1 cellular context compared by ENCODE assay signal in genomic region chr17:44981221-44981968, GRCh38.
TF ChIP-seq lines count a peak whose summit lies in the region.

No MANE protein-coding gene starts in this region.

TF ChIP-seq in HepG2, 621 proteins besides CTCF, POLR2A, EP300 and RAD21 (continued from another document and continues in another):
- TF ChIP-seq GMEB2 (CRISPR knock-in tag; IDR thresholded peaks at IDR 0.05; ENCODE audit: low read depth) (no peak), CBFB (CRISPR knock-in tag; IDR thresholded peaks at IDR 0.05) (no peak), SIN3B (IDR thresholded peaks at IDR 0.05; ENCODE audit: low read length) (no peak), NR2C2 (CRISPR knock-in tag; IDR thresholded peaks at IDR 0.05; ENCODE audit: borderline replicate concordance) (peak; percentile 42; the same call in 1 of the 2 replicates), ZNF792 (CRISPR knock-in tag; IDR thresholded peaks at IDR 0.05) (no peak), ZKSCAN1 (IDR thresholded peaks at IDR 0.05; ENCODE audit: low read length) (peak; percentile 91), ZBTB20 (CRISPR knock-in tag; IDR thresholded peaks at IDR 0.05; ENCODE audit: borderline replicate concordance, low read depth) (peak; percentile 55; the same call in 1 of the 2 replicates), SP2 (CRISPR knock-in tag; IDR thresholded peaks at IDR 0.05) (no peak), AHDC1 (CRISPR knock-in tag; IDR thresholded peaks at IDR 0.05; ENCODE audit: borderline replicate concordance) (peak; percentile 70; the same call in 1 of the 2 replicates), ZSCAN21 (CRISPR knock-in tag; IDR thresholded peaks at IDR 0.05; ENCODE audit: borderline replicate concordance) (no peak), NFKB2 (CRISPR knock-in tag; IDR thresholded peaks at IDR 0.05; ENCODE audit: borderline replicate concordance) (no peak), ZNF850 (CRISPR knock-in tag; conservative IDR thresholded peaks at IDR 0.05) (0 out of 2 replicates have a peak, but pooled peaks have one; percentile 38), ZBTB34 (CRISPR knock-in tag; IDR thresholded peaks at IDR 0.05) (no peak), STAT5B (CRISPR knock-in tag; IDR thresholded peaks at IDR 0.05) (no peak), CENPX (CRISPR knock-in tag; IDR thresholded peaks at IDR 0.05) (no peak), MTA1 (CRISPR knock-in tag; IDR thresholded peaks at IDR 0.05; ENCODE audit: borderline replicate concordance) (no peak), HNRNPK (IDR thresholded peaks at IDR 0.05; ENCODE audit: low read depth, low read length, poor library complexity, severe bottlenecking) (no peak), MATR3 (CRISPR knock-in tag; IDR thresholded peaks at IDR 0.05) (no peak), HMG20A (CRISPR knock-in tag; IDR thresholded peaks at IDR 0.05; ENCODE audit: borderline replicate concordance) (peak; percentile 93), ATF7 (IDR thresholded peaks at IDR 0.05) (peak; percentile 20; the same call in 1 of the 2 replicates), ATF7 (CRISPR knock-in tag; IDR thresholded peaks at IDR 0.05) (no peak), XRCC5 (optimal IDR thresholded peaks at IDR 0.05; ENCODE audit: low read length) (peak; percentile 28), ELF1 (CRISPR knock-in tag; IDR thresholded peaks at IDR 0.05) (no peak), SCMH1 (CRISPR knock-in tag; IDR thresholded peaks at IDR 0.05; ENCODE audit: borderline replicate concordance) (no peak), RCOR2 (CRISPR knock-in tag; IDR thresholded peaks at IDR 0.05) (0 out of 2 replicates have a peak, but pooled peaks have one; percentile 27), POGZ (CRISPR knock-in tag; IDR thresholded peaks at IDR 0.05) (0 out of 2 replicates have a peak, but pooled peaks have one; percentile 19), NR2F6 (IDR thresholded peaks at IDR 0.05) (peak; percentile 81), NR2F6 (CRISPR knock-in tag; IDR thresholded peaks at IDR 0.05) (peak; percentile 82; the same call in 1 of the 2 replicates), PHF21A (CRISPR knock-in tag; IDR thresholded peaks at IDR 0.05) (peak; percentile 78; the same call in 1 of the 2 replicates), KIAA2018 (CRISPR knock-in tag; IDR thresholded peaks at IDR 0.05; ENCODE audit: borderline replicate concordance) (no peak), NR2F2 (IDR thresholded peaks at IDR 0.05; ENCODE audit: borderline replicate concordance, low read depth) (peak; percentile 58; the same call in 1 of the 2 replicates), CREM (IDR thresholded peaks at IDR 0.05) (peak; percentile 59; the same call in 1 of the 2 replicates), CREM (CRISPR knock-in tag; IDR thresholded peaks at IDR 0.05) (no peak), ZNF713 (CRISPR knock-in tag; IDR thresholded peaks at IDR 0.05) (no peak), ZNF367 (CRISPR knock-in tag; IDR thresholded peaks at IDR 0.05; ENCODE audit: borderline replicate concordance) (0 out of 2 replicates have a peak, but pooled peaks have one; percentile 41), DNMT3B (CRISPR knock-in tag; conservative IDR thresholded peaks at IDR 0.05) (0 out of 2 replicates have a peak, but pooled peaks have one; percentile 58), ERF (CRISPR knock-in tag; IDR thresholded peaks at IDR 0.05) (no peak), ZKSCAN8 (CRISPR knock-in tag; IDR thresholded peaks at IDR 0.05; ENCODE audit: borderline replicate concordance) (no peak), CBX1 (IDR thresholded peaks at IDR 0.05; ENCODE audit: low read depth) (no peak), FOSL1 (CRISPR knock-in tag; IDR thresholded peaks at IDR 0.05; ENCODE audit: borderline replicate concordance) (peak; percentile 88), BRCA1 (CRISPR knock-in tag; IDR thresholded peaks at IDR 0.05) (no peak)
- TF ChIP-seq, protein P1, sequence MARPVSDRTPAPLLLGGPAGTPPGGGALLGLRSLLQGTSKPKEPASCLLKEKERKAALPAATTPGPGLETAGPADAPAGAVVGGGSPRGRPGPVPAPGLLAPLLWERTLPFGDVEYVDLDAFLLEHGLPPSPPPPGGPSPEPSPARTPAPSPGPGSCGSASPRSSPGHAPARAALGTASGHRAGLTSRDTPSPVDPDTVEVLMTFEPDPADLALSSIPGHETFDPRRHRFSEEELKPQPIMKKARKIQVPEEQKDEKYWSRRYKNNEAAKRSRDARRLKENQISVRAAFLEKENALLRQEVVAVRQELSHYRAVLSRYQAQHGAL (CRISPR knock-in tag; IDR thresholded peaks at IDR 0.05; ENCODE audit: not compliant biosample characterization): peak; percentile 20
- TF ChIP-seq, protein P2, sequence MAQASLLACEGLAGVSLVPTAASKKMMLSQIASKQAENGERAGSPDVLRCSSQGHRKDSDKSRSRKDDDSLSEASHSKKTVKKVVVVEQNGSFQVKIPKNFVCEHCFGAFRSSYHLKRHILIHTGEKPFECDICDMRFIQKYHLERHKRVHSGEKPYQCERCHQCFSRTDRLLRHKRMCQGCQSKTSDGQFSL (CRISPR knock-in tag; IDR thresholded peaks at IDR 0.05): no peak
- TF ChIP-seq, protein P3, sequence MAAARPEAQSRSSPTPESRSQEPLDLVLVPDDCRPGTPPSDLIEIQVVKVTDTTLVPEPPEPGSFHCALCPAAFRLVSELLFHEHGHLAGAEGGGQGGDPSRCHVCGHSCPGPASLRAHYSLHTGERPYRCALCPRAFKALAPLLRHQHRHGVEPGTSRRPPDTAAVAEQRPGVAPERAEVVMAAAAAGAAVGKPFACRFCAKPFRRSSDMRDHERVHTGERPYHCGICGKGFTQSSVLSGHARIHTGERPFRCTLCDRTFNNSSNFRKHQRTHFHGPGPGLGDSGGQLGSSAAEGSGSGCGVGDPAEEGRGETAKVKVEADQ (CRISPR knock-in tag; IDR thresholded peaks at IDR 0.05; ENCODE audit: borderline replicate concordance): no peak
- TF ChIP-seq, protein P4, sequence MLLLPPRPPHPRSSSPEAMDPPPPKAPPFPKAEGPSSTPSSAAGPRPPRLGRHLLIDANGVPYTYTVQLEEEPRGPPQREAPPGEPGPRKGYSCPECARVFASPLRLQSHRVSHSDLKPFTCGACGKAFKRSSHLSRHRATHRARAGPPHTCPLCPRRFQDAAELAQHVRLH (CRISPR knock-in tag; IDR thresholded peaks at IDR 0.05; ENCODE audit: borderline replicate concordance, low read depth): 0 out of 2 replicates have a peak, but pooled peaks have one; percentile 30
